Comparison of ENCODE assay signal across 1 cellular context in genomic region chr11:121452609-121453150, GRCh38.
TF ChIP-seq lines count a peak whose summit lies in the region.

SORL1-AS1 (minus strand) TSS chr11:121452967.

TF ChIP-seq in GM12878, 131 proteins besides CTCF, POLR2A, EP300 and RAD21 (continued from another document):
- TF ChIP-seq SRF (IDR thresholded peaks at IDR 0.05; ENCODE audit: low read depth in 2 of 2, low read length in 2 of 2), result 0 out of 4 replicates have a peak, but pooled peaks of 1 of the 2 experiments have one; percentile 2
- no peak for TF ChIP-seq HDAC2 (IDR thresholded peaks at IDR 0.05)
- TF ChIP-seq SMAD1 (IDR thresholded peaks at IDR 0.05; ENCODE audit: low read depth, partially characterized antibody), result peak; percentile 80
- TF ChIP-seq E4F1 (IDR thresholded peaks at IDR 0.05; ENCODE audit: borderline replicate concordance, partially characterized antibody), result no peak
- no peak for TF ChIP-seq TCF12 (IDR thresholded peaks at IDR 0.05; ENCODE audit: low read depth, low read length)
- 0 out of 2 replicates have a peak, but pooled peaks have one; percentile 69 for TF ChIP-seq MLLT1 (IDR thresholded peaks at IDR 0.05)
- peak; percentile 30 for TF ChIP-seq SMAD5 (IDR thresholded peaks at IDR 0.05; ENCODE audit: low read depth)
- TF ChIP-seq DPF2 (IDR thresholded peaks at IDR 0.05), result 0 out of 2 replicates have a peak, but pooled peaks have one; percentile 29
- peak; percentile 96 for TF ChIP-seq RELB (IDR thresholded peaks at IDR 0.05; ENCODE audit: low read depth)
- TF ChIP-seq ZBTB4 (CRISPR knock-in tag; IDR thresholded peaks at IDR 0.05), result no peak
- 0 out of 2 replicates have a peak, but pooled peaks have one; percentile 30 for TF ChIP-seq IKZF1 (conservative IDR thresholded peaks at IDR 0.05)
- no peak for TF ChIP-seq PAX5 (IDR thresholded peaks at IDR 0.05; ENCODE audit: borderline replicate concordance, low read depth, low read length)
- peak; percentile 32 for TF ChIP-seq SKIL (IDR thresholded peaks at IDR 0.05; ENCODE audit: low read depth, poor library complexity, severe bottlenecking)
- peak; percentile 77 for TF ChIP-seq MXI1 (IDR thresholded peaks at IDR 0.05; ENCODE audit: low read depth, low read length)
- TF ChIP-seq POLR2AphosphoS5 (IDR thresholded peaks at IDR 0.05; ENCODE audit: low read length), result peak; percentile 77
- no peak for TF ChIP-seq ZNF207 (IDR thresholded peaks at IDR 0.05; ENCODE audit: borderline replicate concordance)
- TF ChIP-seq GABPA (IDR thresholded peaks at IDR 0.05; ENCODE audit: low read depth), result no peak
- TF ChIP-seq E2F8 (IDR thresholded peaks at IDR 0.05; ENCODE audit: low read depth, partially characterized antibody), result peak; percentile 34
- TF ChIP-seq ZNF687 (IDR thresholded peaks at IDR 0.05), result peak; percentile 63; the same call in 1 of the 2 replicates
- no peak for TF ChIP-seq RUNX3 (IDR thresholded peaks at IDR 0.05; ENCODE audit: low read length)
- no peak for TF ChIP-seq CHD4 (IDR thresholded peaks at IDR 0.05)
- no peak for TF ChIP-seq NR2C2 (IDR thresholded peaks at IDR 0.05; ENCODE audit: borderline replicate concordance, control insufficient read depth, insufficient read length, low read depth)
- TF ChIP-seq NR2F1 (conservative IDR thresholded peaks at IDR 0.05), result no peak
- no peak for TF ChIP-seq ZBTB33 (IDR thresholded peaks at IDR 0.05)
- TF ChIP-seq RCOR1 (conservative IDR thresholded peaks at IDR 0.05; ENCODE audit: low read depth, low read length), result 0 out of 2 replicates have a peak, but pooled peaks have one; percentile 69
- TF ChIP-seq ZSCAN29 (IDR thresholded peaks at IDR 0.05), result no peak
- peak; percentile 78 to 83 for TF ChIP-seq BHLHE40 (IDR thresholded peaks at IDR 0.05; ENCODE audit: borderline replicate concordance in 1 of 2, low read depth in 2 of 2, low read length in 1 of 2)
- no peak for TF ChIP-seq ZNF622 (IDR thresholded peaks at IDR 0.05)
- TF ChIP-seq YBX1 (IDR thresholded peaks at IDR 0.05), result no peak
- TF ChIP-seq POLR2AphosphoS2 (IDR thresholded peaks at IDR 0.05; ENCODE audit: low read depth, low read length), result peak; percentile 60
- TF ChIP-seq NKRF (conservative IDR thresholded peaks at IDR 0.05), result 0 out of 2 replicates have a peak, but pooled peaks have one; percentile 2
- TF ChIP-seq IKZF2 (IDR thresholded peaks at IDR 0.05), result peak in 1 of 2 experiments; percentile 73; a peak in 2 of 4 replicates
